Comparison of ENCODE assay signal across 19 cellular contexts in genomic region chr2:51225377-51225776, GRCh38.
DNase-seq lines count a peak whose midpoint lies in the region; ATAC-seq, FAIRE-seq and TF ChIP-seq lines count a peak whose summit lies in the region.
"Had no signal": no experiment of that assay in that cellular context is flagged by ENCODE, and none has a peak within 500 bp of the region (broad histone marks: within the 10 kb centered on the region; RNA-seq: fewer than 3 reads in every experiment).

No MANE protein-coding gene starts in this region.

- H3K9me3 ChIP-seq in HepG2 (ENCODE audit: low read length) (peaks cover 93% of the 10 kb centered on the region), right lobe of liver (no peaks in the 10 kb centered on the region), K562 (replicated peaks; ENCODE audit: control insufficient read depth, insufficient read depth, low read depth, low read length) (no peaks in the 10 kb centered on the region)
- H3K9me3 ChIP-seq: Caco-2 had no signal

- H3K4me3 Mint-ChIP-seq in activated CD4-positive, alpha-beta T cell treated with anti-CD3 and anti-CD28 coated beads for 36 hours = no peak overlapping the region
- H3K4me3 Mint-ChIP-seq: CD4-positive, alpha-beta memory T cell; H9; HFFc6 had no signal

- POLR2A ChIA-PET in HepG2 (lab: Yijun Ruan, JAX) = no interaction called here
- POLR2A ChIA-PET in K562 (lab: Yijun Ruan, JAX) = no interaction called here
- POLR2A ChIA-PET in activated CD4-positive, alpha-beta T cell treated with anti-CD3 and anti-CD28 coated beads for 36 hours (lab: Charles Lee) = no interaction called here

- H3K36me3 ChIP-seq in HepG2 (replicated peaks in 1 of 2; ENCODE audit: control insufficient read depth in 1 of 2, insufficient read depth in 2 of 2, low read length in 2 of 2) (no peaks in the 10 kb centered on the region), right lobe of liver (no peaks in the 10 kb centered on the region), K562 (ENCODE audit: control insufficient read depth, insufficient read depth, low read length) (no peaks in the 10 kb centered on the region)

- FAIRE-seq in HepG2 (lab: Jason Lieb, UNC) (no peak), K562 (lab: Jason Lieb, UNC) (no peak)
- FAIRE-seq: G401.6, GM19239 had no signal

- no peaks in the 10 kb centered on the region for H3K4me1 Mint-ChIP-seq in activated CD4-positive, alpha-beta T cell treated with anti-CD3 and anti-CD28 coated beads for 36 hours
- H3K4me1 Mint-ChIP-seq: CD4-positive, alpha-beta memory T cell had no signal

- H2AFZ ChIP-seq in HepG2 (ENCODE audit: low read length) (no peak overlapping the region), K562 (ENCODE audit: low read depth, low read length) (no peak overlapping the region)
- H2AFZ ChIP-seq: GM23248 had no signal

- no peak for TF ChIP-seq POLR2A in HepG2 (IDR thresholded peaks at IDR 0.05; ENCODE audit: insufficient read depth in 1 of 2, low read depth in 2 of 2, low read length in 2 of 2)
- no peak for TF ChIP-seq POLR2A in right lobe of liver (IDR thresholded peaks at IDR 0.05)
- TF ChIP-seq POLR2A in K562 (conservative IDR thresholded peaks at IDR 0.05) = no peak

- no peak for ATAC-seq in HepG2
- no peak for ATAC-seq in right lobe of liver
- no peak for ATAC-seq in K562
- no peak for ATAC-seq in activated CD4-positive, alpha-beta T cell treated with anti-CD3 and anti-CD28 coated beads for 36 hours
- ATAC-seq: HCT116 had no signal

- no peak for DNase-seq in HepG2 (ENCODE audit: low spot score)
- DNase-seq in right lobe of liver = no peak
- DNase-seq in LHCN-M2 (ENCODE audit: low read depth) = peak; percentile 8
- no peak for DNase-seq in K562 (ENCODE audit: extremely low read depth in 1 of 4, low spot score in 3 of 4)
- DNase-seq in NCI-H1092 treated with DMSO at 0.1 percent for 48 hours (lab: John Stamatoyannopoulos, UW) = no peak
- no peak for DNase-seq in activated CD4-positive, alpha-beta T cell treated with anti-CD3 and anti-CD28 coated beads for 36 hours
- no peak for DNase-seq in COLO668 (lab: John Stamatoyannopoulos, UW; ENCODE audit: unreplicated experiment)
- DNase-seq: 8988T; C1 segment of cervical spinal cord; Caco-2; CD4-positive, alpha-beta memory T cell; DMS153; DND-41; GM23248; H9; HFFc6 had no signal

- BruUV-seq in HepG2 (replicated peaks; lab: Mats Ljungman, UMichigan) (no TSS peak), K562 (replicated peaks; lab: Mats Ljungman, UMichigan) (no TSS peak)

- intact Hi-C loops in HepG2 (cut with micrococcal nuclease; ENCODE audit: unreplicated experiment) = no loop called here
- intact Hi-C loops in right lobe of liver (cut with DNase I) = no loop called here
- intact Hi-C loops in K562 (cut with micrococcal nuclease) = no loop called here
- intact Hi-C loops in activated CD4-positive, alpha-beta T cell treated with anti-CD3 and anti-CD28 coated beads for 36 hours (cut with DNase I, micrococcal nuclease) = no loop called here

- H3K4me1 ChIP-seq in HepG2 (ENCODE audit: insufficient read depth, low read length) (no peaks in the 10 kb centered on the region), right lobe of liver (no peaks in the 10 kb centered on the region), K562 (replicated peaks in 1 of 2; ENCODE audit: control insufficient read depth in 2 of 2, insufficient read depth in 2 of 2, low read length in 2 of 2) (no peaks in the 10 kb centered on the region)
- H3K4me1 ChIP-seq: Caco-2 had no signal

- TF ChIP-seq EP300 in HepG2 (IDR thresholded peaks at IDR 0.05; ENCODE audit: low read depth in 2 of 2, low read length in 2 of 2) = no peak
- TF ChIP-seq EP300 in HepG2 (CRISPR knock-in tag; IDR thresholded peaks at IDR 0.05; ENCODE audit: borderline replicate concordance) = no peak
- no peak for TF ChIP-seq EP300 in K562 (IDR thresholded peaks at IDR 0.05; ENCODE audit: low read length)

- peaks cover 2% of the 10 kb centered on the region for H3K9me3 Mint-ChIP-seq in activated CD4-positive, alpha-beta T cell treated with anti-CD3 and anti-CD28 coated beads for 36 hours (ENCODE audit: low read depth)
- H3K9me3 Mint-ChIP-seq: H9 had no signal

- no peak overlapping the region for H3K4me2 ChIP-seq in HepG2 (ENCODE audit: low read depth, low read length)
- H3K4me2 ChIP-seq in K562 (ENCODE audit: insufficient read depth, low read length) = no peak overlapping the region

- TF ChIP-seq CTCF in HepG2 (CRISPR knock-in tag; IDR thresholded peaks at IDR 0.05) (no peak), right lobe of liver (IDR thresholded peaks at IDR 0.05) (no peak), K562 (IDR thresholded peaks at IDR 0.05 in 2 of 3, conservative IDR thresholded peaks at IDR 0.05 in 1 of 3; ENCODE audit: insufficient read depth in 2 of 3, low read depth in 1 of 3, low read length in 3 of 3) (no peak)

- H3K4me3 ChIP-seq in HepG2 (replicated peaks in 1 of 3; ENCODE audit: insufficient read depth in 1 of 3, low read depth in 2 of 3, low read length in 3 of 3) (no peak overlapping the region), right lobe of liver (no peak overlapping the region), K562 (no peak overlapping the region)
- H3K4me3 ChIP-seq: GM23248 had no signal

- H3K27me3 ChIP-seq in HepG2 (ENCODE audit: control insufficient read depth in 1 of 2, insufficient read depth in 2 of 2, low read length in 2 of 2) (no peaks in the 10 kb centered on the region), right lobe of liver (no peaks in the 10 kb centered on the region), K562 (ENCODE audit: control insufficient read depth in 2 of 2, insufficient read depth in 2 of 2, low read length in 2 of 2) (no peaks in the 10 kb centered on the region)

- H3K27ac Mint-ChIP-seq in activated CD4-positive, alpha-beta T cell treated with anti-CD3 and anti-CD28 coated beads for 36 hours = no peak overlapping the region
- H3K27ac Mint-ChIP-seq: CD4-positive, alpha-beta memory T cell; H9; HFFc6 had no signal

- in situ Hi-C loops in HepG2 (cut with HindIII; ENCODE audit: extremely low pct_ligation_motif_present, low pct_unique_long_range_greater_than_20kb) (no loop called here), K562 (cut with MboI) (no loop called here)

- H3K27ac ChIP-seq in HepG2 (ENCODE audit: extremely low read length, insufficient read depth, low read length) (no peak overlapping the region), right lobe of liver (no peak overlapping the region), K562 (ENCODE audit: extremely low read depth, low read depth, low read length) (no peak overlapping the region)
- H3K27ac ChIP-seq: GM23248 had no signal

- WGBS in HepG2 (ENCODE audit: low lambda C conversion rate) = 0% methylated on average over 3 of the region's 3 CpGs
- 56% methylated on average over 3 of the region's 3 CpGs for WGBS in right lobe of liver (ENCODE audit: insufficient coverage, low coverage, low lambda C conversion rate, missing lambda C conversion rate)
- WGBS in K562 (ENCODE audit: insufficient coverage, low coverage, missing lambda C conversion rate) = 0% methylated on average over 3 of the region's 3 CpGs

- TF ChIP-seq RAD21 in HepG2 (CRISPR knock-in tag; IDR thresholded peaks at IDR 0.05) (no peak), K562 (CRISPR knock-in tag; conservative IDR thresholded peaks at IDR 0.05 in 1 of 2, IDR thresholded peaks at IDR 0.05 in 1 of 2) (no peak)

- no peaks in the 10 kb centered on the region for H3K36me3 Mint-ChIP-seq in activated CD4-positive, alpha-beta T cell treated with anti-CD3 and anti-CD28 coated beads for 36 hours (ENCODE audit: low read depth)
- H3K36me3 Mint-ChIP-seq: CD4-positive, alpha-beta memory T cell had no signal

- no peaks in the 10 kb centered on the region for H3K27me3 Mint-ChIP-seq in activated CD4-positive, alpha-beta T cell treated with anti-CD3 and anti-CD28 coated beads for 36 hours
- H3K27me3 Mint-ChIP-seq: CD4-positive, alpha-beta memory T cell had no signal

- H4K20me1 ChIP-seq in HepG2 (ENCODE audit: insufficient read depth, low read length) (no peaks in the 10 kb centered on the region), K562 (replicated peaks; ENCODE audit: control insufficient read depth, insufficient read depth, low read length) (no peaks in the 10 kb centered on the region)

- no peak overlapping the region for H3K9ac ChIP-seq in HepG2 (ENCODE audit: insufficient read depth, low read depth, low read length)
- no peak overlapping the region for H3K9ac ChIP-seq in K562 (ENCODE audit: insufficient read depth in 1 of 2, low read depth in 2 of 2, low read length in 2 of 2)
- H3K9ac ChIP-seq: GM23248 had no signal

- no peaks in the 10 kb centered on the region for H3K9me1 ChIP-seq in K562 (ENCODE audit: control insufficient read depth, insufficient read depth, low read length)

- CTCF ChIA-PET in HepG2 (lab: Yijun Ruan, JAX; ENCODE audit: low intra/inter-chr PET ratio, low total read pairs) = no interaction called here
- CTCF ChIA-PET in K562 (lab: Yijun Ruan, JAX; ENCODE audit: low intra/inter-chr PET ratio) = no interaction called here
- CTCF ChIA-PET in activated CD4-positive, alpha-beta T cell treated with anti-CD3 and anti-CD28 coated beads for 36 hours (lab: Charles Lee) = no interaction called here

- H3K79me2 ChIP-seq in HepG2 (ENCODE audit: insufficient read depth, low read length) (no peaks in the 10 kb centered on the region), K562 (ENCODE audit: control insufficient read depth, insufficient read depth, low read length) (no peaks in the 10 kb centered on the region)

TF ChIP-seq in HepG2, 621 proteins besides CTCF, POLR2A, EP300 and RAD21 (continues in another document):
- no peak for TF ChIP-seq REL (CRISPR knock-in tag; conservative IDR thresholded peaks at IDR 0.05)
- TF ChIP-seq ZNF839 (CRISPR knock-in tag; IDR thresholded peaks at IDR 0.05; ENCODE audit: borderline replicate concordance) = no peak
- TF ChIP-seq MZF1 (CRISPR knock-in tag; IDR thresholded peaks at IDR 0.05; ENCODE audit: borderline replicate concordance) = no peak

TF ChIP-seq in K562, 482 proteins besides CTCF, POLR2A, EP300 and RAD21:
- peak; percentile 49; the same call in 1 of the 2 replicates for TF ChIP-seq ATF7 (IDR thresholded peaks at IDR 0.05)
- no peak for TF ChIP-seq SRSF1 (IDR thresholded peaks at IDR 0.05; ENCODE audit: low read depth, low read length)
- no peak for TF ChIP-seq ATF1 (CRISPR knock-in tag; IDR thresholded peaks at IDR 0.05)
- TF ChIP-seq ATF1 (tag; IDR thresholded peaks at IDR 0.05) = peak; percentile 50
- peak; percentile 52; the same call in 1 of the 2 replicates for TF ChIP-seq ATF3 (IDR thresholded peaks at IDR 0.05)
- no peak for TF ChIP-seq ATF3 (CRISPR knock-in tag; conservative IDR thresholded peaks at IDR 0.05)
